Comparison of ENCODE assay signal across 1 cellular context in the genomic region with DNA sequence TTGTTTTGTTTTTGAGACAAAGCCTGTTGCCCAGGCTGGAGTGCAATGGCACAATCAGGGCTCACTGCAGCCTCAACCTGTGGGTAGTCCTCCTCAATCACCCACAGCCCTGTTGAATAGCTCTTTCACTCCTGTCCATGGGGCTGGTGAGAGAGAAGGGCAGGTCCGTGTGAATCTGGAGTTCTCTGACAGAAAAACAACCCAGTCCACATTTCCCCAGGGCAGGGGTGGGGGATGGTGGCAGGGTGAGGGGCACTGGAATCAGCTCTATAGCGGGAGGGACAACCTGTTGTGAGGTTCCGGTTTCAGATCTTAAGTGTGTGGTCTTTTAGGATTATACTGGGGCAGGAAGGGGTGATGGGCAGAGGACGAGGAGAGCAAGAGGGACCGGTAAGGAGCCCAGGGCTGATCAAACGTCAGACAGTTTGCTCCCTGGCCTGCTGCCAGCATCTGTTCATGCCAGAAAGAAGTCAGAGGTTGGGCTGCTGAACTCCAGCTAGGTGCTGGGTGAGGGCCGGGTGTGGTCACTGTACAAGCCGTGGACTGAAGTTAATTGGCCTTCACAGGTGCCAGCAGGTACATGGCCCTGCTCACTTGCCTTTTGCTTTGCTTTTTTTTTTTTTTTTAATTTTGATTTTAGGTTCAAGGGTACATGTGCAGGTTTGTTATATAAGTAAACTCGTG.
TF ChIP-seq lines count a peak whose summit lies in the region.

No MANE protein-coding gene starts in this region.

TF ChIP-seq in HEK293, 187 proteins besides CTCF, POLR2A, EP300 and RAD21 (continued from another document):
- TF ChIP-seq, protein P1, sequence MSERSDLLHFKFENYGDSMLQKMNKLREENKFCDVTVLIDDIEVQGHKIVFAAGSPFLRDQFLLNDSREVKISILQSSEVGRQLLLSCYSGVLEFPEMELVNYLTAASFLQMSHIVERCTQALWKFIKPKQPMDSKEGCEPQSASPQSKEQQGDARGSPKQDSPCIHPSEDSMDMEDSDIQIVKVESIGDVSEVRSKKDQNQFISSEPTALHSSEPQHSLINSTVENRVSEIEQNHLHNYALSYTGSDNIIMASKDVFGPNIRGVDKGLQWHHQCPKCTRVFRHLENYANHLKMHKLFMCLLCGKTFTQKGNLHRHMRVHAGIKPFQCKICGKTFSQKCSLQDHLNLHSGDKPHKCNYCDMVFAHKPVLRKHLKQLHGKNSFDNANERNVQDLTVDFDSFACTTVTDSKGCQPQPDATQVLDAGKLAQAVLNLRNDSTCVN (tag by site-specific recombination; optimal IDR thresholded peaks at IDR 0.05): no peak
- TF ChIP-seq SCRT1 (tag by site-specific recombination; IDR thresholded peaks at IDR 0.05; ENCODE audit: borderline replicate concordance) (peak; percentile 88; the same call in 1 of the 2 replicates), ZNF571 (tag by site-specific recombination; IDR thresholded peaks at IDR 0.05) (no peak), ZNF600 (tag by site-specific recombination; IDR thresholded peaks at IDR 0.05) (peak; percentile 74), ZNF140 (tag by site-specific recombination; IDR thresholded peaks at IDR 0.05) (no peak), ZNF664 (tag by site-specific recombination; IDR thresholded peaks at IDR 0.05) (no peak), SP2 (tag by site-specific recombination; IDR thresholded peaks at IDR 0.05) (no peak)
- TF ChIP-seq, protein P2, sequence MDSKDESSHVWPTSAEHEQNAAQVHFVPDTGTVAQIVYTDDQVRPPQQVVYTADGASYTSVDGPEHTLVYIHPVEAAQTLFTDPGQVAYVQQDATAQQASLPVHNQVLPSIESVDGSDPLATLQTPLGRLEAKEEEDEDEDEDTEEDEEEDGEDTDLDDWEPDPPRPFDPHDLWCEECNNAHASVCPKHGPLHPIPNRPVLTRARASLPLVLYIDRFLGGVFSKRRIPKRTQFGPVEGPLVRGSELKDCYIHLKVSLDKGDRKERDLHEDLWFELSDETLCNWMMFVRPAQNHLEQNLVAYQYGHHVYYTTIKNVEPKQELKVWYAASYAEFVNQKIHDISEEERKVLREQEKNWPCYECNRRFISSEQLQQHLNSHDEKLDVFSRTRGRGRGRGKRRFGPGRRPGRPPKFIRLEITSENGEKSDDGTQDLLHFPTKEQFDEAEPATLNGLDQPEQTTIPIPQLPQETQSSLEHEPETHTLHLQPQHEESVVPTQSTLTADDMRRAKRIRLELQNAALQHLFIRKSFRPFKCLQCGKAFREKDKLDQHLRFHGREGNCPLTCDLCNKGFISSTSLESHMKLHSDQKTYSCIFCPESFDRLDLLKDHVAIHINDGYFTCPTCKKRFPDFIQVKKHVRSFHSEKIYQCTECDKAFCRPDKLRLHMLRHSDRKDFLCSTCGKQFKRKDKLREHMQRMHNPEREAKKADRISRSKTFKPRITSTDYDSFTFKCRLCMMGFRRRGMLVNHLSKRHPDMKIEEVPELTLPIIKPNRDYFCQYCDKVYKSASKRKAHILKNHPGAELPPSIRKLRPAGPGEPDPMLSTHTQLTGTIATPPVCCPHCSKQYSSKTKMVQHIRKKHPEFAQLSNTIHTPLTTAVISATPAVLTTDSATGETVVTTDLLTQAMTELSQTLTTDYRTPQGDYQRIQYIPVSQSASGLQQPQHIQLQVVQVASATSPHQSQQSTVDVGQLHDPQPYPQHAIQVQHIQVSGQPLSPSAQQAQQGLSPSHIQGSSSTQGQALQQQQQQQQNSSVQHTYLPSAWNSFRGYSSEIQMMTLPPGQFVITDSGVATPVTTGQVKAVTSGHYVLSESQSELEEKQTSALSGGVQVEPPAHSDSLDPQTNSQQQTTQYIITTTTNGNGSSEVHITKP (tag by site-specific recombination; IDR thresholded peaks at IDR 0.05): peak; percentile 70; the same call in 1 of the 2 replicates
TF ChIP-seq in HEK293: peak in this region for 12.
